In genomic region chr11:19740586-19740985, GRCh38 we compare ENCODE assay signal across 13 cellular contexts. TPM values are rescaled to one million over a fixed set of nuclear protein-coding genes. Genes with fewer than 3 reads are reported as not detected.
"Had no signal": no experiment of that assay in that cellular context is flagged by ENCODE, and none has a peak within 500 bp of the region (broad histone marks: within the 10 kb centered on the region; RNA-seq: fewer than 3 reads in every experiment).

No MANE protein-coding gene starts in this region.

- H3K36me3 ChIP-seq: esophagus squamous epithelium, ovary, transverse colon, uterus had no signal

- H3K27me3 ChIP-seq: esophagus squamous epithelium, gastroesophageal sphincter, ovary, transverse colon, uterus had no signal

- H3K4me1 ChIP-seq: uterus had no signal

- H3K27ac ChIP-seq: ovary, psoas muscle had no signal

- H3K9me3 ChIP-seq: esophagus squamous epithelium, gastroesophageal sphincter, ovary, psoas muscle, transverse colon, uterus had no signal

- H3K4me3 ChIP-seq: esophagus squamous epithelium, gastroesophageal sphincter, ovary, psoas muscle, transverse colon, uterus had no signal

- DNase-seq: activated CD4-positive, alpha-beta memory T cell treated with anti-CD3 and anti-CD28 coated beads, Interleukin-2, amount 10 ng/mL, durations not matched to agents 7 days and 5 days; activated CD4-positive, alpha-beta T cell treated with anti-CD3 and anti-CD28 coated beads, Interleukin-2, amount 10 ng/mL, durations not matched to agents 24 days and 14 days; activated effector memory CD4-positive, alpha-beta T cell treated with anti-CD3 and anti-CD28 coated beads, Interleukin-2, amount 50 U/mL, for 16 hours; activated naive CD4-positive, alpha-beta T cell treated with anti-CD3 and anti-CD28 coated beads, Interleukin-2, amount 10 ng/mL, durations not matched to agents 7 days and 5 days; effector memory CD4-positive, alpha-beta T cell; esophagus squamous epithelium; ovary; psoas muscle; stimulated activated CD4-positive, alpha-beta T cell treated with anti-CD3 and anti-CD28 coated beads, Interleukin-1b, Interleukin-23, amount 100 ng/mL, for 48 hours; T-helper 9 cell had no signal

RNA-seq across cellular contexts. Expression of gene NAV2, which starts 27.9 kb away (rescaled TPM):
- total RNA-seq: activated CD4-positive, alpha-beta T cell treated with anti-CD3 and anti-CD28 coated beads, Interleukin-2, amount 10 ng/mL, durations not matched to agents 24 days and 14 days had no signal
